ENCODE assay signal across 8 cellular contexts in genomic region chr9:757246-757881, GRCh38.
A peak's percentile ranks its signal among the peaks of the same experiment; 100 is the strongest.
DNase-seq lines count a peak whose midpoint lies in the region; ATAC-seq lines count a peak whose summit lies in the region.

No MANE protein-coding gene starts in this region.

- no peak overlapping the region for H3K4ac ChIP-seq in mesenchymal stem cell (ENCODE audit: low read depth in 1 of 2, low read length in 2 of 2)

- peak; percentile 10 for DNase-seq in stimulated activated CD4-positive, alpha-beta T cell treated with anti-CD3 and anti-CD28 coated beads, Interleukin-4, amount 100 ng/mL, for 24 hours
- DNase-seq in stimulated activated CD4-positive, alpha-beta T cell treated with anti-CD3 and anti-CD28 coated beads, Interleukin-4, amount 100 ng/mL, for 4 hours: no peak
- DNase-seq in NT2/D1 (ENCODE audit: low read depth, low spot score) (peak; percentile 33), ecto neural progenitor cell (ENCODE audit: low spot score) (peak; percentile 55), mesenchymal stem cell (peak; percentile 61), middle frontal gyrus (ENCODE audit: extremely low spot score, low spot score) (no peak), NCI-H774 (lab: John Stamatoyannopoulos, UW) (no peak)

- H3K79me1 ChIP-seq in mesenchymal stem cell (replicated peaks; ENCODE audit: low read length, poor library complexity, severe bottlenecking): no peaks in the 10 kb centered on the region

- no peaks in the 10 kb centered on the region for H3K9me3 ChIP-seq in NT2/D1 (ENCODE audit: insufficient read depth, low read length)
- H3K9me3 ChIP-seq in mesenchymal stem cell (ENCODE audit: control insufficient read depth, low read length): no peaks in the 10 kb centered on the region

- no peak overlapping the region for H2AFZ ChIP-seq in mesenchymal stem cell (ENCODE audit: low read depth, low read length)

- H2BK120ac ChIP-seq in mesenchymal stem cell (ENCODE audit: low read depth, low read length): no peak overlapping the region

- H3K36me3 ChIP-seq in NT2/D1 (ENCODE audit: insufficient read depth, insufficient read length, low read length) (no peaks in the 10 kb centered on the region), mesenchymal stem cell (ENCODE audit: control insufficient read depth in 1 of 2, insufficient read depth in 2 of 2, low read depth in 1 of 2, low read length in 2 of 2) (no peaks in the 10 kb centered on the region)

- H3K27ac ChIP-seq in mesenchymal stem cell (ENCODE audit: low read length, poor library complexity, severe bottlenecking): no peak overlapping the region

- no peak overlapping the region for H2BK5ac ChIP-seq in mesenchymal stem cell (ENCODE audit: low read depth, low read length, poor library complexity, severe bottlenecking)

- WGBS in mesenchymal stem cell: 83% methylated on average over 11 of the region's 13 CpGs

- no peak overlapping the region for H2BK15ac ChIP-seq in mesenchymal stem cell (ENCODE audit: low read depth, poor library complexity, severe bottlenecking)

- no peaks in the 10 kb centered on the region for H3K27me3 ChIP-seq in NT2/D1 (ENCODE audit: insufficient read depth, insufficient read length)
- H3K27me3 ChIP-seq in mesenchymal stem cell (ENCODE audit: control insufficient read depth in 1 of 2, insufficient read depth in 1 of 2, low read length in 2 of 2): no peaks in the 10 kb centered on the region

- H3K4me1 ChIP-seq in NT2/D1 (ENCODE audit: insufficient read depth, insufficient read length) (peaks cover 4% of the 10 kb centered on the region), mesenchymal stem cell (ENCODE audit: control insufficient read depth, insufficient read depth, low read depth, low read length) (peaks cover 22% of the 10 kb centered on the region)

- no peak overlapping the region for H3K4me2 ChIP-seq in mesenchymal stem cell (ENCODE audit: low read length, poor library complexity, severe bottlenecking)

- no peak overlapping the region for H3K18ac ChIP-seq in mesenchymal stem cell (ENCODE audit: low read depth in 1 of 2, low read length in 2 of 2)

- H3K14ac ChIP-seq in mesenchymal stem cell (ENCODE audit: low read length in 2 of 2): no peak overlapping the region

- no peak overlapping the region for H3K23ac ChIP-seq in mesenchymal stem cell (ENCODE audit: low read length in 2 of 2)

- ATAC-seq in HG03432 (IDR thresholded peaks at IDR 0.05; ENCODE audit: unreplicated experiment): no peak

- H4K91ac ChIP-seq in mesenchymal stem cell (ENCODE audit: low read length): no peak overlapping the region

- H3K4me3 ChIP-seq in NT2/D1 (ENCODE audit: insufficient read length, low read depth) (no peak overlapping the region), mesenchymal stem cell (ENCODE audit: insufficient read depth in 1 of 2, low read depth in 1 of 2, low read length in 2 of 2) (no peak overlapping the region)

- no peak overlapping the region for H3K9ac ChIP-seq in NT2/D1 (ENCODE audit: insufficient read length, low read depth)
- no peak overlapping the region for H3K9ac ChIP-seq in mesenchymal stem cell (ENCODE audit: low read length)

- peak overlapping the region in 1 of 2 experiments; percentile 19 for H2BK12ac ChIP-seq in mesenchymal stem cell (ENCODE audit: low read length in 2 of 2)

- no peak overlapping the region for H4K8ac ChIP-seq in mesenchymal stem cell (ENCODE audit: low read length)

- H2AK5ac ChIP-seq in mesenchymal stem cell (ENCODE audit: low read length, severe bottlenecking): no peak overlapping the region

Comparison
In these comparisons a context has a peak if more than half of its experiments do, and no peak if none do; other contexts are left out.
1. DNase-seq: peak in stimulated activated CD4-positive, alpha-beta T cell treated with anti-CD3 and anti-CD28 coated beads, Interleukin-4, amount 100 ng/mL, for 24 hours (single experiment), NT2/D1 (single experiment), ecto neural progenitor cell (single experiment) and mesenchymal stem cell (single experiment); none in stimulated activated CD4-positive, alpha-beta T cell treated with anti-CD3 and anti-CD28 coated beads, Interleukin-4, amount 100 ng/mL, for 4 hours (0 of 2), middle frontal gyrus (single experiment) and NCI-H774 (single experiment).